In genomic region chr20:35326732-35327073, GRCh38 we compare ENCODE assay signal across 1 cellular context.
TF ChIP-seq lines count a peak whose summit lies in the region.

No MANE protein-coding gene starts in this region.

TF ChIP-seq in HepG2, 621 proteins besides CTCF, POLR2A, EP300 and RAD21 (continues in another document):
- no peak for TF ChIP-seq SRF (IDR thresholded peaks at IDR 0.05; ENCODE audit: low read depth, low read length)
- no peak for TF ChIP-seq ZNF292 (CRISPR knock-in tag; IDR thresholded peaks at IDR 0.05; ENCODE audit: borderline replicate concordance, low read depth)
- TF ChIP-seq PRDM4 (CRISPR knock-in tag; IDR thresholded peaks at IDR 0.05; ENCODE audit: borderline replicate concordance) = no peak
- no peak for TF ChIP-seq TARDBP (CRISPR knock-in tag; IDR thresholded peaks at IDR 0.05)
- TF ChIP-seq ZNF430 (CRISPR knock-in tag; IDR thresholded peaks at IDR 0.05) = peak; percentile 67; the same call in 1 of the 2 replicates
- TF ChIP-seq KIAA2018 (CRISPR knock-in tag; IDR thresholded peaks at IDR 0.05; ENCODE audit: borderline replicate concordance) = no peak
- no peak for TF ChIP-seq ATAD3A (CRISPR knock-in tag; IDR thresholded peaks at IDR 0.05)
- TF ChIP-seq AKAP8 (CRISPR knock-in tag; IDR thresholded peaks at IDR 0.05) = 0 out of 2 replicates have a peak, but pooled peaks have one; percentile 19
- no peak for TF ChIP-seq ZNF33B (CRISPR knock-in tag; IDR thresholded peaks at IDR 0.05)
- no peak for TF ChIP-seq PAF1 (CRISPR knock-in tag; IDR thresholded peaks at IDR 0.05)
- TF ChIP-seq SMAD9 (CRISPR knock-in tag; IDR thresholded peaks at IDR 0.05) = no peak
- TF ChIP-seq NCOA2 (CRISPR knock-in tag; IDR thresholded peaks at IDR 0.05) = no peak
- TF ChIP-seq PCBP1 (IDR thresholded peaks at IDR 0.05; ENCODE audit: borderline replicate concordance, low read depth, low read length) = no peak
- TF ChIP-seq DZIP1 (CRISPR knock-in tag; IDR thresholded peaks at IDR 0.05) = no peak
- TF ChIP-seq IRF9 (CRISPR knock-in tag; IDR thresholded peaks at IDR 0.05; ENCODE audit: borderline replicate concordance) = 0 out of 2 replicates have a peak, but pooled peaks have one; percentile 34
- TF ChIP-seq AHR (CRISPR knock-in tag; IDR thresholded peaks at IDR 0.05) = no peak
- 0 out of 2 replicates have a peak, but pooled peaks have one; percentile 71 for TF ChIP-seq MTERF4 (CRISPR knock-in tag; IDR thresholded peaks at IDR 0.05)
- no peak for TF ChIP-seq SETDB1 (CRISPR knock-in tag; IDR thresholded peaks at IDR 0.05; ENCODE audit: borderline replicate concordance)
- TF ChIP-seq ZMYM2 (CRISPR knock-in tag; IDR thresholded peaks at IDR 0.05) = no peak
- TF ChIP-seq ZNF563 (CRISPR knock-in tag; IDR thresholded peaks at IDR 0.05) = no peak
- TF ChIP-seq REL (CRISPR knock-in tag; conservative IDR thresholded peaks at IDR 0.05) = no peak
- TF ChIP-seq MNT (IDR thresholded peaks at IDR 0.05) = no peak
- no peak; the same call in 1 of the 2 replicates for TF ChIP-seq IRX3 (CRISPR knock-in tag; IDR thresholded peaks at IDR 0.05; ENCODE audit: borderline replicate concordance, low read depth)
- peak; percentile 25; the same call in 1 of the 2 replicates for TF ChIP-seq ZNF230 (CRISPR knock-in tag; IDR thresholded peaks at IDR 0.05)
- TF ChIP-seq ZNF503 (CRISPR knock-in tag; IDR thresholded peaks at IDR 0.05) = no peak
- no peak for TF ChIP-seq PHB2 (IDR thresholded peaks at IDR 0.05; ENCODE audit: partially characterized antibody)
- no peak for TF ChIP-seq HOXA9 (CRISPR knock-in tag; IDR thresholded peaks at IDR 0.05; ENCODE audit: borderline replicate concordance)
- peak; percentile 36; the same call in 1 of the 2 replicates for TF ChIP-seq ZNF678 (CRISPR knock-in tag; IDR thresholded peaks at IDR 0.05)
- TF ChIP-seq ZFP1 (CRISPR knock-in tag; IDR thresholded peaks at IDR 0.05) = no peak
- no peak for TF ChIP-seq RNF2 (conservative IDR thresholded peaks at IDR 0.05; ENCODE audit: low read depth)
- TF ChIP-seq KDM5A (IDR thresholded peaks at IDR 0.05; ENCODE audit: borderline replicate concordance, low read length) = no peak
- 0 out of 2 replicates have a peak, but pooled peaks have one; percentile 14 for TF ChIP-seq ZNF34 (CRISPR knock-in tag; IDR thresholded peaks at IDR 0.05; ENCODE audit: borderline replicate concordance)
- 0 out of 2 replicates have a peak, but pooled peaks have one; percentile 43 for TF ChIP-seq ZBTB4 (CRISPR knock-in tag; IDR thresholded peaks at IDR 0.05; ENCODE audit: borderline replicate concordance)
- no peak for TF ChIP-seq PLSCR1 (CRISPR knock-in tag; IDR thresholded peaks at IDR 0.05; ENCODE audit: borderline replicate concordance)
